8 cellular contexts compared by ENCODE assay signal in the genomic region with DNA sequence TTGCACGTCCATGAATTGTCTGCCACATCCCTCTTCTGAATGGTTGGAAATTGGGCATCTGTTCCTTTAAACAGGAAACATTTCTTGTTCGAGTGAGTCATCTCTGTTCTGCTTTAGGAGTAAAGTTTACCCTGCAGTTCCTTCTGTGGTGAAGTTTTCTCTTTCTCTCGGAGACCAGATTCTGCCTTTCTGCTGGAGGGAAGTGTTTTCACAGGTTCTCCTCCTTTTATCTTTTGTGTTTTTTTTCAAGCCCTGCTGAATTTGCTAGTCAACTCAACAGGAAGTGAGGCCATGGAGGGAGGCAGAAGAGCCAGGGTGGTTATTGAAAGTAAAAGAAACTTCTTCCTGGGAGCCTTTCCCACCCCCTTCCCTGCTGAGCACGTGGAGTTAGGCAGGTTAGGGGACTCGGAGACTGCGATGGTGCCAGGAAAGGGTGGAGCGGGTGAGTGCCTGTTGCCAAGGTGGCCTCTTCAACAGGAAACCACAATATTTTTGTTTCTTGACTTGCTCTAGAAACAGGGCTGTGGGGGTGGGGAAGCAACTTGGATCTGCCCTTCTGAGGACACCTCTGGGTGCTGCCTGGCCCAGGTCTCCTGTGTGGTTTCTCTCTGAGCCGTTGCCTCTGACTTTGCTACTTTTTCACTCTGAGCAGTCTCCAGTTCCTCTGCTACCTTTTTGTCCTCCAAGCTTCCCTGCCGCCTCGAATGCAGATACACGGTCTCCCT. TPM values are rescaled to one million over a fixed set of nuclear protein-coding genes. Genes with fewer than 3 reads are reported as not detected.
DNase-seq lines count a peak whose midpoint lies in the region; ATAC-seq, FAIRE-seq and TF ChIP-seq lines count a peak whose summit lies in the region.

No MANE protein-coding gene starts in this region.

- H3K4me3 ChIP-seq in AG10803 (ENCODE audit: low read length) (peak overlapping the region; percentile 90), fibroblast of the aortic adventitia (ENCODE audit: low read depth, low read length) (peak overlapping the region; percentile 86)

- H3K27ac ChIP-seq in temporal lobe (ENCODE audit: low read depth, low read length): peak overlapping the region; percentile 33

- peak; percentile 76 for DNase-seq in AG10803 (ENCODE audit: low read depth)
- DNase-seq in RCC 7860 (ENCODE audit: low spot score): peak; percentile 94
- peak; percentile 80 to 85 for DNase-seq in activated T-helper 1 cell treated with anti-CD3 and anti-CD28 coated beads, Interleukin-2, amount 50 U/mL, for 16 hours (ENCODE audit: low read depth in 1 of 2, low spot score in 1 of 2)
- peak; percentile 85 for DNase-seq in fibroblast of the aortic adventitia (ENCODE audit: low read depth)
- peak; percentile 50 for DNase-seq in non-pigmented ciliary epithelial cell (ENCODE audit: low read depth)

- TF ChIP-seq CTCF in AG10803 (conservative IDR thresholded peaks at IDR 0.05; ENCODE audit: low read length): peak; percentile 42; the same call in 1 of the 2 replicates
- TF ChIP-seq CTCF in fibroblast of the aortic adventitia (IDR thresholded peaks at IDR 0.05; ENCODE audit: insufficient read depth, low read length): no peak

- FAIRE-seq in RCC 7860 (lab: Jason Lieb, UNC): peak; percentile 78

- ATAC-seq in GM19043 (IDR thresholded peaks at IDR 0.05; ENCODE audit: low read depth, unreplicated experiment): peak; percentile 56
- peak; percentile 62 for ATAC-seq in HG03378 (IDR thresholded peaks at IDR 0.05; ENCODE audit: unreplicated experiment)

RNA-seq across cellular contexts. Expression of gene CASP8, which starts 2.2 kb away (rescaled TPM):
- total RNA-seq in fibroblast of the aortic adventitia (ENCODE audit: low replicate concordance): 26.8 and 28.6 TPM in 2 replicates
- total RNA-seq in temporal lobe: 0.98 TPM

Comparison
In these comparisons a context has a peak if more than half of its experiments do, and no peak if none do; other contexts are left out.
1. Peak in every context shown above with its lines: DNase-seq, ATAC-seq, H3K4me3 ChIP-seq and H3K27ac ChIP-seq.
2. RNA of gene CASP8, which starts 2.2 kb away (total RNA-seq): 26.8 to 28.6 TPM in fibroblast of the aortic adventitia; 0.98 TPM in temporal lobe (single experiment); every median in the first group is over 10 times any median in the second.